In the genomic region with DNA sequence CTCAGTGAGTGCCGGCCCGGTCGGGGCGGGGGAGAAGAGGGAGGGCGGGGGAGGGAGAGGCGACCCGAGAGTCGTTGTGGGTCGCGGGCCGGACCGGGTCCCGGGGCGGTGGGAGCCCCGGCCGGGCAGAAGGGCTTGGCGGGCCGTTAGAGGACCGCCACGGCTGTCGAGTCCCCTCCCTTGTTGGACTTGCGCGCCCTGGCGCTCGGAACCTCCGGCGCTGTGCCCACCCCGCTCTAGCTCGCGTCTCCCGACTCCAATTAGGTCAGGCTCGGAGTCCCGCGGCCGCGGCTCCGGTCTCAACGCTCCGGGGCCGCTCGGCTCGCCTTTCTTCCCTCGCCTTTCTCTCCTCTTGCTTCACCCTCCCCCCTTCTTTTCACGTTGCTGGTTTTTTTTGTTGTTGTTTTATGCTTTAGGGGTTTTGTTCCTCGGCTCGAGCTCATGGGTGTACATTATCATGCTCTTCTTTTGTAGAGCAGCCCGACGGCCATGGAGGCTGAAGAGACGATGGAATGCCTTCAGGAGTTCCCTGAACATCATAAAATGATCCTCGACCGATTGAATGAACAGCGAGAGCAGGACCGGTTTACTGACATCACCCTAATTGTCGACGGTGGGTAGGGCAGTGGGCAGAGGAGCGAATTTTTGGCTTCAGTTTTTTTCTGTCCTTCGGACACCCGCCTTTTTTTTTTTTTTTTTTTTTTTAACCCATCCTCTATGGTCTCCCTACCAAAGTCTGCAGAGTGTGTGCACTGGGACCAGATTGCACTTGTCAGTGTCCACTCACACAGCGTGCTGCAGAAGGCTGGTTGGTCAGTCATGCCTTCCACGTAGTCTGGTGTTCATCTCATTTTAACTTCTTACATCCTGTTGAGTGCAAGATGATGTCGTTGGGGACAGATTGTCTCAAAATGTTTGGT, we compare ENCODE assay signal across 1 cellular context.
TF ChIP-seq lines count a peak whose summit lies in the region.

No MANE protein-coding gene starts in this region.

TF ChIP-seq in HepG2, 621 proteins besides CTCF, POLR2A, EP300 and RAD21 (continued from another document and continues in another):
- TF ChIP-seq ZNF782 (CRISPR knock-in tag; IDR thresholded peaks at IDR 0.05; ENCODE audit: borderline replicate concordance) (0 out of 2 replicates have a peak, but pooled peaks have one; percentile 10), MTF2 (CRISPR knock-in tag; IDR thresholded peaks at IDR 0.05; ENCODE audit: borderline replicate concordance) (no peak), HCFC1 (IDR thresholded peaks at IDR 0.05; ENCODE audit: low read depth, low read length) (no peak), JUND (CRISPR knock-in tag; IDR thresholded peaks at IDR 0.05) (no peak), FLYWCH1 (CRISPR knock-in tag; IDR thresholded peaks at IDR 0.05) (no peak), ZNF382 (CRISPR knock-in tag; IDR thresholded peaks at IDR 0.05; ENCODE audit: borderline replicate concordance) (no peak), SRSF4 (IDR thresholded peaks at IDR 0.05; ENCODE audit: low read depth, low read length, poor library complexity, severe bottlenecking) (no peak), FOXO1 (CRISPR knock-in tag; IDR thresholded peaks at IDR 0.05) (no peak), ZNF777 (CRISPR knock-in tag; IDR thresholded peaks at IDR 0.05) (peak; percentile 59; the same call in 1 of the 2 replicates), ZKSCAN5 (CRISPR knock-in tag; IDR thresholded peaks at IDR 0.05) (no peak), MTA3 (CRISPR knock-in tag; IDR thresholded peaks at IDR 0.05) (no peak), GATAD1 (CRISPR knock-in tag; IDR thresholded peaks at IDR 0.05) (no peak), GABPB1 (CRISPR knock-in tag; IDR thresholded peaks at IDR 0.05) (peak; percentile 8; the same call in 1 of the 2 replicates), HOXA3 (CRISPR knock-in tag; IDR thresholded peaks at IDR 0.05) (no peak; the same call in 1 of the 2 replicates), ATRX (CRISPR knock-in tag; IDR thresholded peaks at IDR 0.05; ENCODE audit: borderline replicate concordance) (no peak), BORCS8-MEF2B (CRISPR knock-in tag; IDR thresholded peaks at IDR 0.05) (no peak), ZNF749 (CRISPR knock-in tag; IDR thresholded peaks at IDR 0.05; ENCODE audit: borderline replicate concordance) (no peak), ZNF75D (CRISPR knock-in tag; IDR thresholded peaks at IDR 0.05; ENCODE audit: borderline replicate concordance) (no peak), TARDBP (CRISPR knock-in tag; IDR thresholded peaks at IDR 0.05) (no peak), RBFOX2 (IDR thresholded peaks at IDR 0.05; ENCODE audit: low read depth, low read length) (no peak; the same call in 1 of the 2 replicates), THAP11 (CRISPR knock-in tag; IDR thresholded peaks at IDR 0.05) (0 out of 2 replicates have a peak, but pooled peaks have one; percentile 2), MTF1 (CRISPR knock-in tag; IDR thresholded peaks at IDR 0.05) (no peak), SUZ12 (IDR thresholded peaks at IDR 0.05; ENCODE audit: low read depth, low read length) (no peak), ZNF530 (CRISPR knock-in tag; IDR thresholded peaks at IDR 0.05; ENCODE audit: low read depth) (no peak), FOXM1 (CRISPR knock-in tag; IDR thresholded peaks at IDR 0.05) (no peak), YEATS2 (CRISPR knock-in tag; IDR thresholded peaks at IDR 0.05; ENCODE audit: borderline replicate concordance) (0 out of 2 replicates have a peak, but pooled peaks have one; percentile 19), ZNF501 (CRISPR knock-in tag; IDR thresholded peaks at IDR 0.05) (no peak), FOXA1 (IDR thresholded peaks at IDR 0.05) (no peak), FOXA1 (CRISPR knock-in tag; IDR thresholded peaks at IDR 0.05) (no peak), ZNF121 (CRISPR knock-in tag; IDR thresholded peaks at IDR 0.05) (no peak), IRX3 (CRISPR knock-in tag; IDR thresholded peaks at IDR 0.05; ENCODE audit: borderline replicate concordance, low read depth) (no peak), ZNF253 (CRISPR knock-in tag; IDR thresholded peaks at IDR 0.05; ENCODE audit: borderline replicate concordance) (no peak), NFIC (IDR thresholded peaks at IDR 0.05; ENCODE audit: low read length) (no peak), CAMTA2 (CRISPR knock-in tag; IDR thresholded peaks at IDR 0.05; ENCODE audit: borderline replicate concordance) (no peak)
- TF ChIP-seq, protein P1, sequence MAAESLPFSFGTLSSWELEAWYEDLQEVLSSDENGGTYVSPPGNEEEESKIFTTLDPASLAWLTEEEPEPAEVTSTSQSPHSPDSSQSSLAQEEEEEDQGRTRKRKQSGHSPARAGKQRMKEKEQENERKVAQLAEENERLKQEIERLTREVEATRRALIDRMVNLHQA (CRISPR knock-in tag; IDR thresholded peaks at IDR 0.05), result no peak
- TF ChIP-seq, protein P2, sequence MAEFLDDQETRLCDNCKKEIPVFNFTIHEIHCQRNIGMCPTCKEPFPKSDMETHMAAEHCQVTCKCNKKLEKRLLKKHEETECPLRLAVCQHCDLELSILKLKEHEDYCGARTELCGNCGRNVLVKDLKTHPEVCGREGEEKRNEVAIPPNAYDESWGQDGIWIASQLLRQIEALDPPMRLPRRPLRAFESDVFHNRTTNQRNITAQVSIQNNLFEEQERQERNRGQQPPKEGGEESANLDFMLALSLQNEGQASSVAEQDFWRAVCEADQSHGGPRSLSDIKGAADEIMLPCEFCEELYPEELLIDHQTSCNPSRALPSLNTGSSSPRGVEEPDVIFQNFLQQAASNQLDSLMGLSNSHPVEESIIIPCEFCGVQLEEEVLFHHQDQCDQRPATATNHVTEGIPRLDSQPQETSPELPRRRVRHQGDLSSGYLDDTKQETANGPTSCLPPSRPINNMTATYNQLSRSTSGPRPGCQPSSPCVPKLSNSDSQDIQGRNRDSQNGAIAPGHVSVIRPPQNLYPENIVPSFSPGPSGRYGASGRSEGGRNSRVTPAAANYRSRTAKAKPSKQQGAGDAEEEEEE (CRISPR knock-in tag; IDR thresholded peaks at IDR 0.05; ENCODE audit: borderline replicate concordance), result no peak
- TF ChIP-seq, protein P3, sequence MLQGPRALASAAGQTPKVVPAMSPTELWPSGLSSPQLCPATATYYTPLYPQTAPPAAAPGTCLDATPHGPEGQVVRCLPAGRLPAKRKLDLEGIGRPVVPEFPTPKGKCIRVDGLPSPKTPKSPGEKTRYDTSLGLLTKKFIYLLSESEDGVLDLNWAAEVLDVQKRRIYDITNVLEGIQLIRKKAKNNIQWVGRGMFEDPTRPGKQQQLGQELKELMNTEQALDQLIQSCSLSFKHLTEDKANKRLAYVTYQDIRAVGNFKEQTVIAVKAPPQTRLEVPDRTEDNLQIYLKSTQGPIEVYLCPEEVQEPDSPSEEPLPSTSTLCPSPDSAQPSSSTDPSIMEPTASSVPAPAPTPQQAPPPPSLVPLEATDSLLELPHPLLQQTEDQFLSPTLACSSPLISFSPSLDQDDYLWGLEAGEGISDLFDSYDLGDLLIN (CRISPR knock-in tag; IDR thresholded peaks at IDR 0.05; ENCODE audit: borderline replicate concordance), result no peak; the same call in 1 of the 2 replicates
- TF ChIP-seq, protein P4, sequence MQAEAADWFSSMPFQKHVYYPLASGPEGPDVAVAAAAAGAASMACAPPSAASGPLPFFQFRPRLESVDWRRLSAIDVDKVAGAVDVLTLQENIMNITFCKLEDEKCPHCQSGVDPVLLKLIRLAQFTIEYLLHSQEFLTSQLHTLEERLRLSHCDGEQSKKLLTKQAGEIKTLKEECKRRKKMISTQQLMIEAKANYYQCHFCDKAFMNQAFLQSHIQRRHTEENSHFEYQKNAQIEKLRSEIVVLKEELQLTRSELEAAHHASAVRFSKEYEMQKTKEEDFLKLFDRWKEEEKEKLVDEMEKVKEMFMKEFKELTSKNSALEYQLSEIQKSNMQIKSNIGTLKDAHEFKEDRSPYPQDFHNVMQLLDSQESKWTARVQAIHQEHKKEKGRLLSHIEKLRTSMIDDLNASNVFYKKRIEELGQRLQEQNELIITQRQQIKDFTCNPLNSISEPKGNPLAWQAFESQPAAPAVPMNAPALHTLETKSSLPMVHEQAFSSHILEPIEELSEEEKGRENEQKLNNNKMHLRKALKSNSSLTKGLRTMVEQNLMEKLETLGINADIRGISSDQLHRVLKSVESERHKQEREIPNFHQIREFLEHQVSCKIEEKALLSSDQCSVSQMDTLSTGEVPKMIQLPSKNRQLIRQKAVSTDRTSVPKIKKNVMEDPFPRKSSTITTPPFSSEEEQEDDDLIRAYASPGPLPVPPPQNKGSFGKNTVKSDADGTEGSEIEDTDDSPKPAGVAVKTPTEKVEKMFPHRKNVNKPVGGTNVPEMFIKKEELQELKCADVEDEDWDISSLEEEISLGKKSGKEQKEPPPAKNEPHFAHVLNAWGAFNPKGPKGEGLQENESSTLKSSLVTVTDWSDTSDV (CRISPR knock-in tag; IDR thresholded peaks at IDR 0.05), result no peak
- TF ChIP-seq, protein P5, sequence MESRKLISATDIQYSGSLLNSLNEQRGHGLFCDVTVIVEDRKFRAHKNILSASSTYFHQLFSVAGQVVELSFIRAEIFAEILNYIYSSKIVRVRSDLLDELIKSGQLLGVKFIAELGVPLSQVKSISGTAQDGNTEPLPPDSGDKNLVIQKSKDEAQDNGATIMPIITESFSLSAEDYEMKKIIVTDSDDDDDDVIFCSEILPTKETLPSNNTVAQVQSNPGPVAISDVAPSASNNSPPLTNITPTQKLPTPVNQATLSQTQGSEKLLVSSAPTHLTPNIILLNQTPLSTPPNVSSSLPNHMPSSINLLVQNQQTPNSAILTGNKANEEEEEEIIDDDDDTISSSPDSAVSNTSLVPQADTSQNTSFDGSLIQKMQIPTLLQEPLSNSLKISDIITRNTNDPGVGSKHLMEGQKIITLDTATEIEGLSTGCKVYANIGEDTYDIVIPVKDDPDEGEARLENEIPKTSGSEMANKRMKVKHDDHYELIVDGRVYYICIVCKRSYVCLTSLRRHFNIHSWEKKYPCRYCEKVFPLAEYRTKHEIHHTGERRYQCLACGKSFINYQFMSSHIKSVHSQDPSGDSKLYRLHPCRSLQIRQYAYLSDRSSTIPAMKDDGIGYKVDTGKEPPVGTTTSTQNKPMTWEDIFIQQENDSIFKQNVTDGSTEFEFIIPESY (CRISPR knock-in tag; IDR thresholded peaks at IDR 0.05), result no peak
- TF ChIP-seq, protein P6, sequence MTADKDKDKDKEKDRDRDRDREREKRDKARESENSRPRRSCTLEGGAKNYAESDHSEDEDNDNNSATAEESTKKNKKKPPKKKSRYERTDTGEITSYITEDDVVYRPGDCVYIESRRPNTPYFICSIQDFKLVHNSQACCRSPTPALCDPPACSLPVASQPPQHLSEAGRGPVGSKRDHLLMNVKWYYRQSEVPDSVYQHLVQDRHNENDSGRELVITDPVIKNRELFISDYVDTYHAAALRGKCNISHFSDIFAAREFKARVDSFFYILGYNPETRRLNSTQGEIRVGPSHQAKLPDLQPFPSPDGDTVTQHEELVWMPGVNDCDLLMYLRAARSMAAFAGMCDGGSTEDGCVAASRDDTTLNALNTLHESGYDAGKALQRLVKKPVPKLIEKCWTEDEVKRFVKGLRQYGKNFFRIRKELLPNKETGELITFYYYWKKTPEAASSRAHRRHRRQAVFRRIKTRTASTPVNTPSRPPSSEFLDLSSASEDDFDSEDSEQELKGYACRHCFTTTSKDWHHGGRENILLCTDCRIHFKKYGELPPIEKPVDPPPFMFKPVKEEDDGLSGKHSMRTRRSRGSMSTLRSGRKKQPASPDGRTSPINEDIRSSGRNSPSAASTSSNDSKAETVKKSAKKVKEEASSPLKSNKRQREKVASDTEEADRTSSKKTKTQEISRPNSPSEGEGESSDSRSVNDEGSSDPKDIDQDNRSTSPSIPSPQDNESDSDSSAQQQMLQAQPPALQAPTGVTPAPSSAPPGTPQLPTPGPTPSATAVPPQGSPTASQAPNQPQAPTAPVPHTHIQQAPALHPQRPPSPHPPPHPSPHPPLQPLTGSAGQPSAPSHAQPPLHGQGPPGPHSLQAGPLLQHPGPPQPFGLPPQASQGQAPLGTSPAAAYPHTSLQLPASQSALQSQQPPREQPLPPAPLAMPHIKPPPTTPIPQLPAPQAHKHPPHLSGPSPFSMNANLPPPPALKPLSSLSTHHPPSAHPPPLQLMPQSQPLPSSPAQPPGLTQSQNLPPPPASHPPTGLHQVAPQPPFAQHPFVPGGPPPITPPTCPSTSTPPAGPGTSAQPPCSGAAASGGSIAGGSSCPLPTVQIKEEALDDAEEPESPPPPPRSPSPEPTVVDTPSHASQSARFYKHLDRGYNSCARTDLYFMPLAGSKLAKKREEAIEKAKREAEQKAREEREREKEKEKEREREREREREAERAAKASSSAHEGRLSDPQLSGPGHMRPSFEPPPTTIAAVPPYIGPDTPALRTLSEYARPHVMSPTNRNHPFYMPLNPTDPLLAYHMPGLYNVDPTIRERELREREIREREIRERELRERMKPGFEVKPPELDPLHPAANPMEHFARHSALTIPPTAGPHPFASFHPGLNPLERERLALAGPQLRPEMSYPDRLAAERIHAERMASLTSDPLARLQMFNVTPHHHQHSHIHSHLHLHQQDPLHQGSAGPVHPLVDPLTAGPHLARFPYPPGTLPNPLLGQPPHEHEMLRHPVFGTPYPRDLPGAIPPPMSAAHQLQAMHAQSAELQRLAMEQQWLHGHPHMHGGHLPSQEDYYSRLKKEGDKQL (CRISPR knock-in tag; IDR thresholded peaks at IDR 0.05; ENCODE audit: low read depth), result no peak
